15 cellular contexts compared by ENCODE assay signal in genomic region chr19:39127812-39128510, GRCh38. TPM values are rescaled to one million over a fixed set of nuclear protein-coding genes. Genes with fewer than 3 reads are reported as not detected.
DNase-seq lines count a peak whose midpoint lies in the region; ATAC-seq and TF ChIP-seq lines count a peak whose summit lies in the region.
"Had no signal": no experiment of that assay in that cellular context is flagged by ENCODE, and none has a peak within 500 bp of the region (broad histone marks: within the 10 kb centered on the region; RNA-seq: fewer than 3 reads in every experiment).

No MANE protein-coding gene starts in this region.

- POLR2A ChIA-PET in MCF 10A (lab: Yijun Ruan, JAX), result interaction anchor here (1.1 to 1.4 kb wide), 2 partner anchors 10 to 198 kb away, joined by 3 to 4 read pairs; no protein-coding TSS in a partner anchor

- intact Hi-C loops in activated naive CD4-positive, alpha-beta T cell treated with anti-CD3 and anti-CD28 coated beads for 36 hours (cut with micrococcal nuclease), result loop anchor here (10.0 kb wide), 1 partner anchor 547 kb away; no protein-coding TSS in a partner anchor
- intact Hi-C loops in MCF 10A (cut with micrococcal nuclease) (loop anchor here (10.0 kb wide), 1 partner anchor 407 kb away; the partner anchor contains the start of gene EID2B), upper lobe of right lung (cut with DNase I) (loop anchor here (10.0 kb wide), 1 partner anchor 197 kb away; the partner anchor contains the start of gene LRFN1), ovary (cut with DNase I) (loop anchor here in 1 of 4 donors (5.0 kb wide), 1 partner anchor 214 kb away; the partner anchor contains the start of gene SAMD4B)

- H3K9me3 Mint-ChIP-seq in activated naive CD4-positive, alpha-beta T cell treated with anti-CD3 and anti-CD28 coated beads for 36 hours, result no peaks in the 10 kb centered on the region
- H3K9me3 Mint-ChIP-seq in MCF 10A (ENCODE audit: unreplicated experiment), result no peaks in the 10 kb centered on the region
- H3K9me3 Mint-ChIP-seq in memory B cell, result no peaks in the 10 kb centered on the region
- H3K9me3 Mint-ChIP-seq: T-helper 1 cell treated with Interleukin-12 subunit alpha and Interleukin-12 subunit beta and Interleukin-4 antibody, amounts not matched to agents 30 μg/mL and 1 μg/mL, for 36 hours had no signal

- H3K27ac ChIP-seq in upper lobe of right lung, result peak overlapping the region; percentile 63
- H3K27ac ChIP-seq in ovary, result no peak overlapping the region
- H3K27ac ChIP-seq: HL-60 had no signal

- H3K4me3 ChIP-seq in upper lobe of right lung (peak overlapping the region; percentile 64), ovary (no peak overlapping the region)
- H3K4me3 ChIP-seq: thoracic aorta had no signal

- no peak for TF ChIP-seq EP300 in ovary (IDR thresholded peaks at IDR 0.05)

- no TSS peak for BruUV-seq in MCF 10A (replicated peaks; lab: Mats Ljungman, UMichigan)

- H3K27ac Mint-ChIP-seq in activated naive CD4-positive, alpha-beta T cell treated with anti-CD3 and anti-CD28 coated beads for 36 hours, result no peak overlapping the region
- H3K27ac Mint-ChIP-seq in MCF 10A (ENCODE audit: low read depth, unreplicated experiment) (no peak overlapping the region), memory B cell (peak overlapping the region; percentile 95)

- peaks cover 56% of the 10 kb centered on the region for H3K4me1 Mint-ChIP-seq in activated naive CD4-positive, alpha-beta T cell treated with anti-CD3 and anti-CD28 coated beads for 36 hours (ENCODE audit: low read depth)
- H3K4me1 Mint-ChIP-seq in MCF 10A (ENCODE audit: insufficient read depth, unreplicated experiment), result peaks cover 24% of the 10 kb centered on the region
- peaks cover 48% of the 10 kb centered on the region for H3K4me1 Mint-ChIP-seq in memory B cell

- CTCF ChIA-PET in activated naive CD4-positive, alpha-beta T cell treated with anti-CD3 and anti-CD28 coated beads for 36 hours (lab: Charles Lee), result no interaction called here
- CTCF ChIA-PET in MCF 10A (lab: Yijun Ruan, JAX), result interaction anchor here (0.6 kb wide), 3 partner anchors 75 to 407 kb away, joined by 3 to 4 read pairs (median 3); no protein-coding TSS in a partner anchor

- 65 to 69% (median 68%) methylated on average over 9 of the region's 9 CpGs for WGBS in ovary, 3 donors

- H3K36me3 Mint-ChIP-seq in activated naive CD4-positive, alpha-beta T cell treated with anti-CD3 and anti-CD28 coated beads for 36 hours (ENCODE audit: low read depth), result peaks cover 2% of the 10 kb centered on the region
- peaks cover 7% of the 10 kb centered on the region for H3K36me3 Mint-ChIP-seq in MCF 10A (ENCODE audit: insufficient read depth, unreplicated experiment)
- no peaks in the 10 kb centered on the region for H3K36me3 Mint-ChIP-seq in memory B cell

- DNase-seq in activated naive CD4-positive, alpha-beta T cell treated with anti-CD3 and anti-CD28 coated beads for 36 hours, result no peak
- DNase-seq in activated naive CD4-positive, alpha-beta T cell (lab: John Stamatoyannopoulos, UW), result no peak
- DNase-seq in MCF 10A (ENCODE audit: unreplicated experiment) (peak; percentile 13), memory B cell (ENCODE audit: low spot score in 2 of 2) (no peak), upper lobe of right lung (no peak), COLO829 (ENCODE audit: low spot score) (no peak), ovary (no peak)
- DNase-seq: activated T-cell treated with anti-CD3 and anti-CD28 coated beads, Interleukin-2, amount 50 U/mL, for 48 hours; stimulated activated CD4-positive, alpha-beta T cell treated with anti-CD3 and anti-CD28 coated beads, Interleukin-15, amount 100 ng/mL, for 24 hours had no signal

- H3K36me3 ChIP-seq in upper lobe of right lung (no peaks in the 10 kb centered on the region), ovary (no peaks in the 10 kb centered on the region)
- H3K36me3 ChIP-seq: thoracic aorta had no signal

- TF ChIP-seq CTCF in MCF 10A (IDR thresholded peaks at IDR 0.05; ENCODE audit: unreplicated experiment) (no peak), upper lobe of right lung (IDR thresholded peaks at IDR 0.05) (no peak), ovary (IDR thresholded peaks at IDR 0.05) (no peak)

- ATAC-seq in memory B cell (ENCODE audit: low read depth) (no peak), upper lobe of right lung (no peak), HG02970 (IDR thresholded peaks at IDR 0.05; ENCODE audit: low FRiP score, unreplicated experiment) (no peak)

- H3K27me3 ChIP-seq in upper lobe of right lung (no peaks in the 10 kb centered on the region), ovary (no peaks in the 10 kb centered on the region)

- H3K4me1 ChIP-seq in upper lobe of right lung (peaks cover 45% of the 10 kb centered on the region), ovary (ENCODE audit: insufficient read depth) (peaks cover 24% of the 10 kb centered on the region)

- H3K4me3 Mint-ChIP-seq in activated naive CD4-positive, alpha-beta T cell treated with anti-CD3 and anti-CD28 coated beads for 36 hours, result peak overlapping the region; percentile 4
- H3K4me3 Mint-ChIP-seq in MCF 10A (ENCODE audit: unreplicated experiment), result no peak overlapping the region
- H3K4me3 Mint-ChIP-seq in memory B cell, result no peak overlapping the region

- no peaks in the 10 kb centered on the region for H3K9me3 ChIP-seq in upper lobe of right lung
- no peaks in the 10 kb centered on the region for H3K9me3 ChIP-seq in ovary
- H3K9me3 ChIP-seq: thoracic aorta had no signal

- TF ChIP-seq POLR2A in ovary (IDR thresholded peaks at IDR 0.05), result no peak

- no peaks in the 10 kb centered on the region for H3K27me3 Mint-ChIP-seq in activated naive CD4-positive, alpha-beta T cell treated with anti-CD3 and anti-CD28 coated beads for 36 hours (ENCODE audit: low read depth)
- no peaks in the 10 kb centered on the region for H3K27me3 Mint-ChIP-seq in MCF 10A (ENCODE audit: insufficient read depth, unreplicated experiment)
- H3K27me3 Mint-ChIP-seq in memory B cell, result no peaks in the 10 kb centered on the region

RNA-seq across cellular contexts. Expression of gene PAK4, which starts 2.4 kb away (rescaled TPM):
- total RNA-seq in activated naive CD4-positive, alpha-beta T cell treated with anti-CD3 and anti-CD28 coated beads for 36 hours, result 10 to 100 TPM; 16.9 to 18.1 TPM
- total RNA-seq in MCF 10A (2022) (28.4 and 29.5 TPM in 2 replicates), upper lobe of right lung (72.8 TPM), ovary (10 to 100 TPM; 10.4 to 62.2 (median 35.4) TPM)
- polyA plus RNA-seq in ovary, result 10 to 100 TPM; 11.6 to 35.7 TPM

RNA-seq across cellular contexts. Expression of gene ACP7, which starts 43.8 kb away (rescaled TPM):
- not detected for total RNA-seq in activated naive CD4-positive, alpha-beta T cell treated with anti-CD3 and anti-CD28 coated beads for 36 hours
- total RNA-seq in MCF 10A (2022) (not detected in 2 replicates), upper lobe of right lung (not detected), ovary (not detected)
- not detected for polyA plus RNA-seq in ovary
- total RNA-seq: left colon, thoracic aorta had no signal
- polyA plus RNA-seq: AG04450 had no signal
